ENCODE assay signal across 25 cellular contexts in genomic region chr10:71290331-71290730, GRCh38. TPM values are rescaled to one million over a fixed set of nuclear protein-coding genes. Genes with fewer than 3 reads are reported as not detected.
DNase-seq lines count a peak whose midpoint lies in the region; ATAC-seq and TF ChIP-seq lines count a peak whose summit lies in the region.
"Had no signal": no experiment of that assay in that cellular context is flagged by ENCODE, and none has a peak within 500 bp of the region (broad histone marks: within the 10 kb centered on the region; RNA-seq: fewer than 3 reads in every experiment).

No MANE protein-coding gene starts in this region.

- no peaks in the 10 kb centered on the region for H3K27me3 ChIP-seq in BLaER1
- H3K27me3 ChIP-seq in osteoblast (ENCODE audit: insufficient read depth, low read length) = no peaks in the 10 kb centered on the region
- H3K27me3 ChIP-seq in A673 (replicated peaks; ENCODE audit: insufficient read depth, low read depth, low read length, poor library complexity) = no peaks in the 10 kb centered on the region
- H3K27me3 ChIP-seq in CD8-positive, alpha-beta T cell (ENCODE audit: insufficient read depth, low read length) = no peaks in the 10 kb centered on the region
- H3K27me3 ChIP-seq: SJCRH30 had no signal

- H2AFZ ChIP-seq in osteoblast (ENCODE audit: low read length) = no peak overlapping the region

- no peaks in the 10 kb centered on the region for H3K27me3 Mint-ChIP-seq in CD8-positive, alpha-beta T cell (ENCODE audit: low read depth)

- POLR2A ChIA-PET in A673 (lab: Charles Lee; ENCODE audit: low non-redundant PET) = no interaction called here
- POLR2A ChIA-PET in CD8-positive, alpha-beta T cell (lab: Charles Lee) = no interaction called here

- H4K20me1 ChIP-seq in BLaER1 (no peaks in the 10 kb centered on the region), osteoblast (ENCODE audit: insufficient read depth, low read length) (peaks cover 8% of the 10 kb centered on the region)

- intact Hi-C loops in A673 (cut with micrococcal nuclease; ENCODE audit: unreplicated experiment) = no loop called here
- intact Hi-C loops in CD8-positive, alpha-beta T cell (cut with DNase I, micrococcal nuclease) = no loop called here

- BruUV-seq in A673 (replicated peaks; lab: Mats Ljungman, UMichigan) = no TSS peak

- H3K4me2 ChIP-seq in BLaER1 (peak overlapping the region; percentile 79), osteoblast (ENCODE audit: insufficient read depth, low read length) (no peak overlapping the region)

- 0 out of 2 replicates have a peak overlapping the region, but pooled peaks have one; percentile 24 for H3K4me3 ChIP-seq in BLaER1
- H3K4me3 ChIP-seq in osteoblast (ENCODE audit: insufficient read depth, low read length) = no peak overlapping the region
- no peak overlapping the region for H3K4me3 ChIP-seq in A673 (ENCODE audit: low read depth, low read length, poor library complexity, severe bottlenecking)
- H3K4me3 ChIP-seq in CD8-positive, alpha-beta T cell (ENCODE audit: low read depth, low read length) = no peak overlapping the region
- H3K4me3 ChIP-seq: SJCRH30 had no signal

- H3K4me1 Mint-ChIP-seq in CD8-positive, alpha-beta T cell (ENCODE audit: low read depth) = no peaks in the 10 kb centered on the region
- H3K4me1 Mint-ChIP-seq: CD8-positive, alpha-beta memory T cell had no signal

- H3K36me3 Mint-ChIP-seq in CD8-positive, alpha-beta T cell = no peaks in the 10 kb centered on the region
- H3K36me3 Mint-ChIP-seq: CD8-positive, alpha-beta memory T cell had no signal

- no peaks in the 10 kb centered on the region for H3K36me3 ChIP-seq in BLaER1
- peaks cover 56% of the 10 kb centered on the region for H3K36me3 ChIP-seq in osteoblast (ENCODE audit: insufficient read depth, low read length)
- peaks cover 8% of the 10 kb centered on the region for H3K36me3 ChIP-seq in A673 (ENCODE audit: insufficient read depth, low read length, poor library complexity, severe bottlenecking)
- no peaks in the 10 kb centered on the region for H3K36me3 ChIP-seq in CD8-positive, alpha-beta T cell (ENCODE audit: insufficient read depth, low read length)
- H3K36me3 ChIP-seq: SJCRH30 had no signal

- peaks cover 55% of the 10 kb centered on the region for H3K4me1 ChIP-seq in BLaER1
- H3K4me1 ChIP-seq in osteoblast (ENCODE audit: insufficient read depth, low read length) = peaks cover 7% of the 10 kb centered on the region
- H3K4me1 ChIP-seq in A673 (ENCODE audit: insufficient read depth, low read length, poor library complexity, severe bottlenecking) = no peaks in the 10 kb centered on the region
- H3K4me1 ChIP-seq in CD8-positive, alpha-beta T cell (ENCODE audit: insufficient read depth, low read length) = no peaks in the 10 kb centered on the region
- H3K4me1 ChIP-seq: SJCRH30 had no signal

- peak; percentile 55 for DNase-seq in HuH-7 (ENCODE audit: low spot score)
- DNase-seq in left lobe of liver (ENCODE audit: low spot score) = no peak
- DNase-seq in osteoblast (ENCODE audit: insufficient read length, low spot score, missing footprints) = peak; percentile 72
- no peak for DNase-seq in A673 (ENCODE audit: low spot score)
- no peak for DNase-seq in activated naive CD4-positive, alpha-beta T cell treated with anti-CD3 and anti-CD28 coated beads, Interleukin-2, amount 50 U/mL, for 16 hours
- no peak for DNase-seq in CD8-positive, alpha-beta T cell
- DNase-seq: AML-193; Calu3; CD8-positive, alpha-beta memory T cell; DMS79 treated with DMSO at 0.1 percent for 48 hours; GF-D8; NCI-H1105; NCI-H1436 treated with DMSO at 0.1 percent for 48 hours; NCI-H187 treated with DMSO at 0.1 percent for 48 hours; NCI-H2107; NCI-H446 treated with DMSO at 0.1 percent for 48 hours; NCI-H526; NCI-H82; NK-92 treated with Interleukin-12 subunit alpha and Interleukin-12 subunit beta, amount 100 ng/mL, for 24 hours; PC-3; SJCRH30 had no signal

- no peaks in the 10 kb centered on the region for H3K9me3 Mint-ChIP-seq in CD8-positive, alpha-beta T cell
- H3K9me3 Mint-ChIP-seq: CD8-positive, alpha-beta memory T cell had no signal

- CTCF ChIA-PET in A673 (lab: Charles Lee) = no interaction called here
- CTCF ChIA-PET in CD8-positive, alpha-beta T cell (lab: Charles Lee) = interaction anchor here (1.4 kb wide), 1 partner anchor 23 kb away, joined by 4 read pairs; no protein-coding TSS in a partner anchor

- ATAC-seq in left lobe of liver = peak; percentile 71
- no peak for ATAC-seq in CD8-positive, alpha-beta T cell
- ATAC-seq: HCT116, PC-3, SK-N-SH treated with all-trans-retinoic acid at 6 μM for 48 hours had no signal

- H3K27ac ChIP-seq in BLaER1 (peak overlapping the region; percentile 90), osteoblast (ENCODE audit: low read depth, low read length) (no peak overlapping the region), A673 (ENCODE audit: low read depth, low read length, poor library complexity, severe bottlenecking) (no peak overlapping the region)
- no peak overlapping the region for H3K27ac ChIP-seq in CD8-positive, alpha-beta T cell (ENCODE audit: low read depth, low read length)
- H3K27ac ChIP-seq: C4-2B, SJCRH30 had no signal

- H3K9me3 ChIP-seq in BLaER1 (no peaks in the 10 kb centered on the region), osteoblast (ENCODE audit: low read depth, low read length) (no peaks in the 10 kb centered on the region), A673 (ENCODE audit: low read depth, low read length, poor library complexity, severe bottlenecking) (no peaks in the 10 kb centered on the region)
- H3K9me3 ChIP-seq in CD8-positive, alpha-beta T cell (ENCODE audit: low read length) = no peaks in the 10 kb centered on the region
- H3K9me3 ChIP-seq: SJCRH30 had no signal

- H3K27ac Mint-ChIP-seq in CD8-positive, alpha-beta T cell = no peak overlapping the region
- H3K27ac Mint-ChIP-seq: CD8-positive, alpha-beta memory T cell had no signal

- TF ChIP-seq CTCF in osteoblast (IDR thresholded peaks at IDR 0.05; ENCODE audit: extremely low read depth, low read depth, low read length) (no peak), A673 (conservative IDR thresholded peaks at IDR 0.05; ENCODE audit: low read depth, low read length) (no peak)
- TF ChIP-seq CTCF in CD8-positive, alpha-beta T cell (IDR thresholded peaks at IDR 0.05) = no peak

- peak overlapping the region; percentile 26; the same call in 1 of the 2 replicates for H3K9ac ChIP-seq in BLaER1

- no peaks in the 10 kb centered on the region for H3K79me2 ChIP-seq in osteoblast (ENCODE audit: insufficient read depth, low read length)

- H3K4me3 Mint-ChIP-seq in CD8-positive, alpha-beta T cell = no peak overlapping the region
- H3K4me3 Mint-ChIP-seq: CD8-positive, alpha-beta memory T cell had no signal

RNA-seq across cellular contexts. Expression of gene SLC29A3, which starts 28.7 kb away (rescaled TPM):
- 6.4 TPM for total RNA-seq in left lobe of liver
- total RNA-seq in osteoblast = 2.5 and 3.8 TPM in 2 replicates
- 6.1 and 6.6 TPM in 2 replicates for total RNA-seq in A673 (2021)
- 1 to 10 TPM; 1.4 to 2.9 TPM for total RNA-seq in CD8-positive, alpha-beta T cell

Comparison
In these comparisons a context has a peak if more than half of its experiments do, and no peak if none do; other contexts are left out.
1. DNase-seq: peak in HuH-7 (single experiment) and osteoblast (single experiment); none in left lobe of liver (single experiment), A673 (single experiment), activated naive CD4-positive, alpha-beta T cell treated with anti-CD3 and anti-CD28 coated beads, Interleukin-2, amount 50 U/mL, for 16 hours (single experiment) and CD8-positive, alpha-beta T cell (0 of 7).